1 cellular context compared by ENCODE assay signal in the genomic region with DNA sequence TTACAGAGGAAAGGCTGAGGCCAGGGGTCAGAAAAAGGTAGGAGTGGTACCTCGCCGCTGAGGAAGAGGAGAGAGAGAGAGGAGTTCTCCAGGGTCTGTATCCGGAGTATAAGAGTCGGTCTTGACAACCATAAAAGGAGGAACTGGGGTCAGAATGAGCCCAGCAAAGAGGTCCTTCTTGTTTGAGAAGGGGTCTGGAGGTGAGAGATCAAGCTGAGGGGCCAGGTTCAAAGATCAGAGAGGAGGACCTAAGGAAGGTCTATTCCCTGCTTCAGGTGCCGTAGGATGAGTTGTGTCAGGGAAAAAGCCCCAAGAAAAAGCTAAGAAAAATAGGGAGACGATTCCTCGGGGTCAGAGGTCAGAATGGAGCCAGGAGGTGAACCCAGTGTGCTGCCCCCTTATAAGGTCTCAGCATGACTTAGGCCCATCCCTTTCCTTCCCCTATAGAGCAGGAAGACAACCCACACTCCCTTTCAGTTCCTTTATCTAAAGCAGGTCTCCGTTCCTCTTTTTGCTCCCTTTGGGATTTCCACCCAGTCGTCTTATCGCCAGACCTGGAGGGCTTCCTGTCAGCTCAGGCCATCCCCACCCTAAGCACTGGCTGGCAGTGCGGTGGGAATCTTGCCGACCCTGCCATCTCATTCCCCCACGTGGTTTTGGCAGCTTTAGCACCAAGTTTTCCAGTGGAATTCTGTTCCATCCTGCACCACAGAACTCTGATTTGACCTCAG.
TF ChIP-seq lines count a peak whose summit lies in the region.

No MANE protein-coding gene starts in this region.

TF ChIP-seq in GM12878, 131 proteins besides CTCF, POLR2A, EP300 and RAD21 (continued from another document and continues in another):
- TF ChIP-seq, protein P1, sequence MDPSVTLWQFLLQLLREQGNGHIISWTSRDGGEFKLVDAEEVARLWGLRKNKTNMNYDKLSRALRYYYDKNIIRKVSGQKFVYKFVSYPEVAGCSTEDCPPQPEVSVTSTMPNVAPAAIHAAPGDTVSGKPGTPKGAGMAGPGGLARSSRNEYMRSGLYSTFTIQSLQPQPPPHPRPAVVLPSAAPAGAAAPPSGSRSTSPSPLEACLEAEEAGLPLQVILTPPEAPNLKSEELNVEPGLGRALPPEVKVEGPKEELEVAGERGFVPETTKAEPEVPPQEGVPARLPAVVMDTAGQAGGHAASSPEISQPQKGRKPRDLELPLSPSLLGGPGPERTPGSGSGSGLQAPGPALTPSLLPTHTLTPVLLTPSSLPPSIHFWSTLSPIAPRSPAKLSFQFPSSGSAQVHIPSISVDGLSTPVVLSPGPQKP (IDR thresholded peaks at IDR 0.05; ENCODE audit: low read depth, low read length), result no peak
- 0 out of 2 replicates have a peak, but pooled peaks have one; percentile 36 for TF ChIP-seq BACH1 (IDR thresholded peaks at IDR 0.05; ENCODE audit: borderline replicate concordance)
- no peak for TF ChIP-seq FOXK2 (IDR thresholded peaks at IDR 0.05)
- TF ChIP-seq SP1 (IDR thresholded peaks at IDR 0.05; ENCODE audit: low read depth, low read length), result no peak
- TF ChIP-seq, protein P2, sequence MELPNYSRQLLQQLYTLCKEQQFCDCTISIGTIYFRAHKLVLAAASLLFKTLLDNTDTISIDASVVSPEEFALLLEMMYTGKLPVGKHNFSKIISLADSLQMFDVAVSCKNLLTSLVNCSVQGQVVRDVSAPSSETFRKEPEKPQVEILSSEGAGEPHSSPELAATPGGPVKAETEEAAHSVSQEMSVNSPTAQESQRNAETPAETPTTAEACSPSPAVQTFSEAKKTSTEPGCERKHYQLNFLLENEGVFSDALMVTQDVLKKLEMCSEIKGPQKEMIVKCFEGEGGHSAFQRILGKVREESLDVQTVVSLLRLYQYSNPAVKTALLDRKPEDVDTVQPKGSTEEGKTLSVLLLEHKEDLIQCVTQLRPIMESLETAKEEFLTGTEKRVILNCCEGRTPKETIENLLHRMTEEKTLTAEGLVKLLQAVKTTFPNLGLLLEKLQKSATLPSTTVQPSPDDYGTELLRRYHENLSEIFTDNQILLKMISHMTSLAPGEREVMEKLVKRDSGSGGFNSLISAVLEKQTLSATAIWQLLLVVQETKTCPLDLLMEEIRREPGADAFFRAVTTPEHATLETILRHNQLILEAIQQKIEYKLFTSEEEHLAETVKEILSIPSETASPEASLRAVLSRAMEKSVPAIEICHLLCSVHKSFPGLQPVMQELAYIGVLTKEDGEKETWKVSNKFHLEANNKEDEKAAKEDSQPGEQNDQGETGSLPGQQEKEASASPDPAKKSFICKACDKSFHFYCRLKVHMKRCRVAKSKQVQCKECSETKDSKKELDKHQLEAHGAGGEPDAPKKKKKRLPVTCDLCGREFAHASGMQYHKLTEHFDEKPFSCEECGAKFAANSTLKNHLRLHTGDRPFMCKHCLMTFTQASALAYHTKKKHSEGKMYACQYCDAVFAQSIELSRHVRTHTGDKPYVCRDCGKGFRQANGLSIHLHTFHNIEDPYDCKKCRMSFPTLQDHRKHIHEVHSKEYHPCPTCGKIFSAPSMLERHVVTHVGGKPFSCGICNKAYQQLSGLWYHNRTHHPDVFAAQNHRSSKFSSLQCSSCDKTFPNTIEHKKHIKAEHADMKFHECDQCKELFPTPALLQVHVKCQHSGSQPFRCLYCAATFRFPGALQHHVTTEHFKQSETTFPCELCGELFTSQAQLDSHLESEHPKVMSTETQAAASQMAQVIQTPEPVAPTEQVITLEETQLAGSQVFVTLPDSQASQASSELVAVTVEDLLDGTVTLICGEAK (IDR thresholded peaks at IDR 0.05; ENCODE audit: borderline replicate concordance), result no peak
- TF ChIP-seq HCFC1 (IDR thresholded peaks at IDR 0.05; ENCODE audit: low read length), result no peak
- peak; percentile 72 for TF ChIP-seq MTA2 (IDR thresholded peaks at IDR 0.05; ENCODE audit: low read depth)
- no peak for TF ChIP-seq TBL1XR1 (IDR thresholded peaks at IDR 0.05; ENCODE audit: low read depth, low read length)
- peak; percentile 46; the same call in 2 of the 3 replicates for TF ChIP-seq POU2F2 (IDR thresholded peaks at IDR 0.05; ENCODE audit: borderline replicate concordance, low read depth, low read length)
- no peak for TF ChIP-seq TARDBP (IDR thresholded peaks at IDR 0.05; ENCODE audit: borderline replicate concordance)
- TF ChIP-seq CBX5 (IDR thresholded peaks at IDR 0.05; ENCODE audit: low read depth), result no peak
- TF ChIP-seq EED (IDR thresholded peaks at IDR 0.05; ENCODE audit: low read depth), result peak; percentile 96
- TF ChIP-seq, protein P3, sequence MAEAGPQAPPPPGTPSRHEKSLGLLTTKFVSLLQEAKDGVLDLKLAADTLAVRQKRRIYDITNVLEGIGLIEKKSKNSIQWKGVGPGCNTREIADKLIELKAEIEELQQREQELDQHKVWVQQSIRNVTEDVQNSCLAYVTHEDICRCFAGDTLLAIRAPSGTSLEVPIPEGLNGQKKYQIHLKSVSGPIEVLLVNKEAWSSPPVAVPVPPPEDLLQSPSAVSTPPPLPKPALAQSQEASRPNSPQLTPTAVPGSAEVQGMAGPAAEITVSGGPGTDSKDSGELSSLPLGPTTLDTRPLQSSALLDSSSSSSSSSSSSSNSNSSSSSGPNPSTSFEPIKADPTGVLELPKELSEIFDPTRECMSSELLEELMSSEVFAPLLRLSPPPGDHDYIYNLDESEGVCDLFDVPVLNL (IDR thresholded peaks at IDR 0.05; ENCODE audit: low read depth, low read length), result no peak
- TF ChIP-seq CBX3 (IDR thresholded peaks at IDR 0.05; ENCODE audit: borderline replicate concordance, low read depth), result no peak
- TF ChIP-seq ATF7 (IDR thresholded peaks at IDR 0.05; ENCODE audit: low read depth), result 0 out of 2 replicates have a peak, but pooled peaks have one; percentile 16
- TF ChIP-seq, protein P4, sequence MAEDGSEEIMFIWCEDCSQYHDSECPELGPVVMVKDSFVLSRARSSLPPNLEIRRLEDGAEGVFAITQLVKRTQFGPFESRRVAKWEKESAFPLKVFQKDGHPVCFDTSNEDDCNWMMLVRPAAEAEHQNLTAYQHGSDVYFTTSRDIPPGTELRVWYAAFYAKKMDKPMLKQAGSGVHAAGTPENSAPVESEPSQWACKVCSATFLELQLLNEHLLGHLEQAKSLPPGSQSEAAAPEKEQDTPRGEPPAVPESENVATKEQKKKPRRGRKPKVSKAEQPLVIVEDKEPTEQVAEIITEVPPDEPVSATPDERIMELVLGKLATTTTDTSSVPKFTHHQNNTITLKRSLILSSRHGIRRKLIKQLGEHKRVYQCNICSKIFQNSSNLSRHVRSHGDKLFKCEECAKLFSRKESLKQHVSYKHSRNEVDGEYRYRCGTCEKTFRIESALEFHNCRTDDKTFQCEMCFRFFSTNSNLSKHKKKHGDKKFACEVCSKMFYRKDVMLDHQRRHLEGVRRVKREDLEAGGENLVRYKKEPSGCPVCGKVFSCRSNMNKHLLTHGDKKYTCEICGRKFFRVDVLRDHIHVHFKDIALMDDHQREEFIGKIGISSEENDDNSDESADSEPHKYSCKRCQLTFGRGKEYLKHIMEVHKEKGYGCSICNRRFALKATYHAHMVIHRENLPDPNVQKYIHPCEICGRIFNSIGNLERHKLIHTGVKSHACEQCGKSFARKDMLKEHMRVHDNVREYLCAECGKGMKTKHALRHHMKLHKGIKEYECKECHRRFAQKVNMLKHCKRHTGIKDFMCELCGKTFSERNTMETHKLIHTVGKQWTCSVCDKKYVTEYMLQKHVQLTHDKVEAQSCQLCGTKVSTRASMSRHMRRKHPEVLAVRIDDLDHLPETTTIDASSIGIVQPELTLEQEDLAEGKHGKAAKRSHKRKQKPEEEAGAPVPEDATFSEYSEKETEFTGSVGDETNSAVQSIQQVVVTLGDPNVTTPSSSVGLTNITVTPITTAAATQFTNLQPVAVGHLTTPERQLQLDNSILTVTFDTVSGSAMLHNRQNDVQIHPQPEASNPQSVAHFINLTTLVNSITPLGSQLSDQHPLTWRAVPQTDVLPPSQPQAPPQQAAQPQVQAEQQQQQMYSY (CRISPR knock-in tag; IDR thresholded peaks at IDR 0.05), result no peak
- peak in 1 of 2 experiments; percentile 85; a peak in 2 of 4 replicates for TF ChIP-seq ETV6 (conservative IDR thresholded peaks at IDR 0.05 in 1 of 2, IDR thresholded peaks at IDR 0.05 in 1 of 2; ENCODE audit: borderline replicate concordance in 1 of 2, low read depth in 1 of 2)
- no peak for TF ChIP-seq ZNF217 (IDR thresholded peaks at IDR 0.05)
- TF ChIP-seq WRNIP1 (IDR thresholded peaks at IDR 0.05; ENCODE audit: borderline replicate concordance, low read depth, low read length), result no peak
- no peak for TF ChIP-seq RBBP5 (conservative IDR thresholded peaks at IDR 0.05)
- TF ChIP-seq, protein P5, sequence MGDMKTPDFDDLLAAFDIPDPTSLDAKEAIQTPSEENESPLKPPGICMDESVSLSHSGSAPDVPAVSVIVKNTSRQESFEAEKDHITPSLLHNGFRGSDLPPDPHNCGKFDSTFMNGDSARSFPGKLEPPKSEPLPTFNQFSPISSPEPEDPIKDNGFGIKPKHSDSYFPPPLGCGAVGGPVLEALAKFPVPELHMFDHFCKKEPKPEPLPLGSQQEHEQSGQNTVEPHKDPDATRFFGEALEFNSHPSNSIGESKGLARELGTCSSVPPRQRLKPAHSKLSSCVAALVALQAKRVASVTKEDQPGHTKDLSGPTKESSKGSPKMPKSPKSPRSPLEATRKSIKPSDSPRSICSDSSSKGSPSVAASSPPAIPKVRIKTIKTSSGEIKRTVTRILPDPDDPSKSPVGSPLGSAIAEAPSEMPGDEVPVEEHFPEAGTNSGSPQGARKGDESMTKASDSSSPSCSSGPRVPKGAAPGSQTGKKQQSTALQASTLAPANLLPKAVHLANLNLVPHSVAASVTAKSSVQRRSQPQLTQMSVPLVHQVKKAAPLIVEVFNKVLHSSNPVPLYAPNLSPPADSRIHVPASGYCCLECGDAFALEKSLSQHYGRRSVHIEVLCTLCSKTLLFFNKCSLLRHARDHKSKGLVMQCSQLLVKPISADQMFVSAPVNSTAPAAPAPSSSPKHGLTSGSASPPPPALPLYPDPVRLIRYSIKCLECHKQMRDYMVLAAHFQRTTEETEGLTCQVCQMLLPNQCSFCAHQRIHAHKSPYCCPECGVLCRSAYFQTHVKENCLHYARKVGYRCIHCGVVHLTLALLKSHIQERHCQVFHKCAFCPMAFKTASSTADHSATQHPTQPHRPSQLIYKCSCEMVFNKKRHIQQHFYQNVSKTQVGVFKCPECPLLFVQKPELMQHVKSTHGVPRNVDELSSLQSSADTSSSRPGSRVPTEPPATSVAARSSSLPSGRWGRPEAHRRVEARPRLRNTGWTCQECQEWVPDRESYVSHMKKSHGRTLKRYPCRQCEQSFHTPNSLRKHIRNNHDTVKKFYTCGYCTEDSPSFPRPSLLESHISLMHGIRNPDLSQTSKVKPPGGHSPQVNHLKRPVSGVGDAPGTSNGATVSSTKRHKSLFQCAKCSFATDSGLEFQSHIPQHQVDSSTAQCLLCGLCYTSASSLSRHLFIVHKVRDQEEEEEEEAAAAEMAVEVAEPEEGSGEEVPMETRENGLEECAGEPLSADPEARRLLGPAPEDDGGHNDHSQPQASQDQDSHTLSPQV (IDR thresholded peaks at IDR 0.05), result no peak
- TF ChIP-seq, protein P6, sequence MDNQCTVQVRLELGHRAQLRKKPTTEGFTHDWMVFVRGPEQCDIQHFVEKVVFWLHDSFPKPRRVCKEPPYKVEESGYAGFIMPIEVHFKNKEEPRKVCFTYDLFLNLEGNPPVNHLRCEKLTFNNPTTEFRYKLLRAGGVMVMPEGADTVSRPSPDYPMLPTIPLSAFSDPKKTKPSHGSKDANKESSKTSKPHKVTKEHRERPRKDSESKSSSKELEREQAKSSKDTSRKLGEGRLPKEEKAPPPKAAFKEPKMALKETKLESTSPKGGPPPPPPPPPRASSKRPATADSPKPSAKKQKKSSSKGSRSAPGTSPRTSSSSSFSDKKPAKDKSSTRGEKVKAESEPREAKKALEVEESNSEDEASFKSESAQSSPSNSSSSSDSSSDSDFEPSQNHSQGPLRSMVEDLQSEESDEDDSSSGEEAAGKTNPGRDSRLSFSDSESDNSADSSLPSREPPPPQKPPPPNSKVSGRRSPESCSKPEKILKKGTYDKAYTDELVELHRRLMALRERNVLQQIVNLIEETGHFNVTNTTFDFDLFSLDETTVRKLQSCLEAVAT (IDR thresholded peaks at IDR 0.05), result no peak
- no peak for TF ChIP-seq CEBPB (IDR thresholded peaks at IDR 0.05; ENCODE audit: borderline replicate concordance in 1 of 2, low read depth in 2 of 2, low read length in 2 of 2)
- TF ChIP-seq RELA (IDR thresholded peaks at IDR 0.05; ENCODE audit: borderline replicate concordance, partially characterized antibody), result no peak
- TF ChIP-seq SIX5 (IDR thresholded peaks at IDR 0.05; ENCODE audit: low read depth, low read length, severe bottlenecking), result no peak
- no peak for TF ChIP-seq CHD2 (IDR thresholded peaks at IDR 0.05; ENCODE audit: borderline replicate concordance, low read depth, low read length)
- TF ChIP-seq, protein P7, sequence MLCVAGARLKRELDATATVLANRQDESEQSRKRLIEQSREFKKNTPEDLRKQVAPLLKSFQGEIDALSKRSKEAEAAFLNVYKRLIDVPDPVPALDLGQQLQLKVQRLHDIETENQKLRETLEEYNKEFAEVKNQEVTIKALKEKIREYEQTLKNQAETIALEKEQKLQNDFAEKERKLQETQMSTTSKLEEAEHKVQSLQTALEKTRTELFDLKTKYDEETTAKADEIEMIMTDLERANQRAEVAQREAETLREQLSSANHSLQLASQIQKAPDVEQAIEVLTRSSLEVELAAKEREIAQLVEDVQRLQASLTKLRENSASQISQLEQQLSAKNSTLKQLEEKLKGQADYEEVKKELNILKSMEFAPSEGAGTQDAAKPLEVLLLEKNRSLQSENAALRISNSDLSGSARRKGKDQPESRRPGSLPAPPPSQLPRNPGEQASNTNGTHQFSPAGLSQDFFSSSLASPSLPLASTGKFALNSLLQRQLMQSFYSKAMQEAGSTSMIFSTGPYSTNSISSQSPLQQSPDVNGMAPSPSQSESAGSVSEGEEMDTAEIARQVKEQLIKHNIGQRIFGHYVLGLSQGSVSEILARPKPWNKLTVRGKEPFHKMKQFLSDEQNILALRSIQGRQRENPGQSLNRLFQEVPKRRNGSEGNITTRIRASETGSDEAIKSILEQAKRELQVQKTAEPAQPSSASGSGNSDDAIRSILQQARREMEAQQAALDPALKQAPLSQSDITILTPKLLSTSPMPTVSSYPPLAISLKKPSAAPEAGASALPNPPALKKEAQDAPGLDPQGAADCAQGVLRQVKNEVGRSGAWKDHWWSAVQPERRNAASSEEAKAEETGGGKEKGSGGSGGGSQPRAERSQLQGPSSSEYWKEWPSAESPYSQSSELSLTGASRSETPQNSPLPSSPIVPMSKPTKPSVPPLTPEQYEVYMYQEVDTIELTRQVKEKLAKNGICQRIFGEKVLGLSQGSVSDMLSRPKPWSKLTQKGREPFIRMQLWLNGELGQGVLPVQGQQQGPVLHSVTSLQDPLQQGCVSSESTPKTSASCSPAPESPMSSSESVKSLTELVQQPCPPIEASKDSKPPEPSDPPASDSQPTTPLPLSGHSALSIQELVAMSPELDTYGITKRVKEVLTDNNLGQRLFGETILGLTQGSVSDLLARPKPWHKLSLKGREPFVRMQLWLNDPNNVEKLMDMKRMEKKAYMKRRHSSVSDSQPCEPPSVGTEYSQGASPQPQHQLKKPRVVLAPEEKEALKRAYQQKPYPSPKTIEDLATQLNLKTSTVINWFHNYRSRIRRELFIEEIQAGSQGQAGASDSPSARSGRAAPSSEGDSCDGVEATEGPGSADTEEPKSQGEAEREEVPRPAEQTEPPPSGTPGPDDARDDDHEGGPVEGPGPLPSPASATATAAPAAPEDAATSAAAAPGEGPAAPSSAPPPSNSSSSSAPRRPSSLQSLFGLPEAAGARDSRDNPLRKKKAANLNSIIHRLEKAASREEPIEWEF (IDR thresholded peaks at IDR 0.05; ENCODE audit: insufficient replicate concordance, low read depth, low read length), result no peak
